ENCODE assay signal across 1 cellular context in genomic region chr4:71270901-71271300, GRCh38.
TF ChIP-seq lines count a peak whose summit lies in the region.

No MANE protein-coding gene starts in this region.

TF ChIP-seq in HCT116, 20 proteins besides CTCF, POLR2A, EP300 and RAD21 (continued from another document):
- TF ChIP-seq ZBTB33 (IDR thresholded peaks at IDR 0.05; ENCODE audit: extremely low read depth, insufficient replicate concordance, low read length) (no peak), CEBPB (IDR thresholded peaks at IDR 0.05; ENCODE audit: low read depth) (no peak), ZFX (IDR thresholded peaks at IDR 0.05) (no peak), SIN3A (IDR thresholded peaks at IDR 0.05; ENCODE audit: low read depth) (no peak), TCF7L2 (IDR thresholded peaks at IDR 0.05; ENCODE audit: borderline replicate concordance, extremely low read depth, insufficient read depth, insufficient read length) (no peak), YY1 (IDR thresholded peaks at IDR 0.05; ENCODE audit: extremely low read depth, insufficient replicate concordance, low read depth, low read length) (no peak)
